Comparison of ENCODE assay signal across 15 cellular contexts in genomic region chr12:788288-788687, GRCh38.
"Had no signal": no experiment of that assay in that cellular context is flagged by ENCODE, and none has a peak within 500 bp of the region (broad histone marks: within the 10 kb centered on the region; RNA-seq: fewer than 3 reads in every experiment).

No MANE protein-coding gene starts in this region.

- H3K27ac ChIP-seq: ascending aorta, esophagus muscularis mucosa, upper lobe of left lung had no signal

- H3K9me3 ChIP-seq: ascending aorta, esophagus muscularis mucosa, upper lobe of left lung had no signal

- ATAC-seq: left colon; naive thymus-derived CD4-positive, alpha-beta T cell; right cardiac atrium had no signal

- H3K36me3 ChIP-seq: ascending aorta, esophagus muscularis mucosa, upper lobe of left lung had no signal

- H3K4me3 Mint-ChIP-seq: activated B cell treated with CpG ODN at 0.5 μM for 24 hours; activated CD4-positive, alpha-beta T cell treated with anti-CD3 and anti-CD28 coated beads, Interleukin-2, amount 10 ng/mL, durations not matched to agents 7 days and 5 days had no signal

- H3K27me3 ChIP-seq: ascending aorta, esophagus muscularis mucosa, upper lobe of left lung had no signal

- DNase-seq: activated B cell treated with CpG ODN at 0.5 μM for 24 hours; activated CD4-positive, alpha-beta T cell treated with anti-CD3 and anti-CD28 coated beads, Interleukin-2, amount 10 ng/mL, durations not matched to agents 7 days and 5 days; activated T-cell treated with anti-CD3 and anti-CD28 coated beads for 4 hours; caudate nucleus; glutamatergic neuron; left colon; mammary epithelial cell; naive thymus-derived CD4-positive, alpha-beta T cell; posterior cingulate gyrus; right cardiac atrium; stimulated activated naive CD4-positive, alpha-beta T cell treated with Interleukin-2 at 50 U/mL for 16 hours; T-helper 17 cell; upper lobe of left lung had no signal

- H3K9me3 Mint-ChIP-seq: activated B cell treated with CpG ODN at 0.5 μM for 24 hours; activated CD4-positive, alpha-beta T cell treated with anti-CD3 and anti-CD28 coated beads, Interleukin-2, amount 10 ng/mL, durations not matched to agents 7 days and 5 days; naive thymus-derived CD4-positive, alpha-beta T cell had no signal

- H3K4me3 ChIP-seq: ascending aorta, esophagus muscularis mucosa, upper lobe of left lung had no signal

- H3K27ac Mint-ChIP-seq: activated CD4-positive, alpha-beta T cell treated with anti-CD3 and anti-CD28 coated beads, Interleukin-2, amount 10 ng/mL, durations not matched to agents 7 days and 5 days had no signal

- H3K27me3 Mint-ChIP-seq: activated B cell treated with CpG ODN at 0.5 μM for 24 hours; activated CD4-positive, alpha-beta T cell treated with anti-CD3 and anti-CD28 coated beads, Interleukin-2, amount 10 ng/mL, durations not matched to agents 7 days and 5 days; naive thymus-derived CD4-positive, alpha-beta T cell; T-helper 17 cell had no signal
